Comparison of ENCODE assay signal across 24 cellular contexts in genomic region chr3:167246252-167246651, GRCh38.
"Had no signal": no experiment of that assay in that cellular context is flagged by ENCODE, and none has a peak within 500 bp of the region (broad histone marks: within the 10 kb centered on the region; RNA-seq: fewer than 3 reads in every experiment).

No MANE protein-coding gene starts in this region.

- H3K4me3 ChIP-seq: K562, SJSA1, SK-N-MC had no signal

- H3K4me1 ChIP-seq: SJSA1 had no signal

- ATAC-seq: K562 had no signal

- FAIRE-seq: HTR-8/SVneo, K562, RCC 7860 had no signal

- H3K27ac Mint-ChIP-seq: IgD-negative memory B cell had no signal

- H3K4me1 Mint-ChIP-seq: IgD-negative memory B cell had no signal

- H3K9me3 ChIP-seq: SJSA1 had no signal

- H3K36me3 ChIP-seq: SJSA1 had no signal

- H3K27me3 ChIP-seq: SJSA1 had no signal

- H3K36me3 Mint-ChIP-seq: IgD-negative memory B cell had no signal

- H3K4me3 Mint-ChIP-seq: IgD-negative memory B cell had no signal

- H3K27ac ChIP-seq: HL-60, KMS-11, SJSA1, SK-N-MC had no signal

- H3K9ac ChIP-seq: KMS-11 had no signal

- DNase-seq: Kasumi-1, MV-4-11, NCI-H1048, NCI-H1105, NCI-H1417, NCI-H1436 treated with DMSO at 0.1 percent for 48 hours, NCI-H1694, NCI-H187 treated with DMSO at 0.1 percent for 48 hours, NCI-H2029 treated with DMSO at 0.1 percent for 48 hours, NCI-H2227 treated with DMSO at 0.1 percent for 48 hours, NCI-H524 treated with DMSO at 0.1 percent for 48 hours, NCI-H69, NCI-H774, Right ventricle myocardium superior, RPMI8226, SIG-M5 had no signal

- H3K27me3 Mint-ChIP-seq: IgD-negative memory B cell had no signal
